In the genomic region with DNA sequence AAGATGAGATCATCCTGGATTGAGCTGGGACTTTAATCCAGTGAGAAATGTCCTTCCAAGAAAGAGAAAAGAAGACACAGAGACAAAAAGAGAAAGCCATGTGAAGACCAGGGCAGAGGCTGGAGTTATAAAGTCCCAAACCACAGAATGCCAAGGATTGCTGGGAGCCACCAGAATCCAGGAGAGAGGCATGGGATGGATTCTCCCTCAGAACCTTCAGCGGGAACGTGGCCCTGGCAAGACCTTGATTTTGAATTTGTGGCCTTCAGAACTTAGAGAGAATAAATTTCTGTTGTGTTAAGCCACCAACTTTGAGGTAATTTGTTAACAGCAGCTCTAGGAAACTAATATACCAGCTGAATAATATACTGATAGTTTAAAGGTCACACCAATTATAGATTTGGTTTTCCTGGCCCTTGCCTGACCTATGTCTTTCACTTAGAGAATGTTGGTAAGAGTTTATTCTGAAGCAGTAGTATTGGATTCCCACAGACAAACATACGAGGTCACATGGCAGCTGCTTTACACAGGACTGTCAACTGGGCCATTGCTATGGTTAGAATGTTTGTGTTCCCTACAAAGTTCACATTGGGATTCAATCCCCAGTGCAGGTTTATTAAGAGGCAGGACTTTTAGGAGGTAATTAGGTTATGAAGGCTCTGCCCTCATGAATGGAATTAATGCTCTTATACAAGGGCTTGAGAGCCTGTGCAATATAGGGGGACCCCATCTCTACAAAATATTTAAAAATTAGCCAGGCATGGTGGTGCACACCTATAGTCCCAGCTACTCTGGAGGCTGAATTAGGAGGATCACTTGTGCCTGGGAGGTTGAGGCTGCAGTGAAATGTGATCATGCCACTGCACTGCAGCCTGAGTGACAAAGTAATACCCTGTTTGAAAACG, we compare ENCODE assay signal across 21 cellular contexts.
DNase-seq lines count a peak whose midpoint lies in the region; ATAC-seq, FAIRE-seq and TF ChIP-seq lines count a peak whose summit lies in the region.
"Had no signal": no experiment of that assay in that cellular context is flagged by ENCODE, and none has a peak within 500 bp of the region (broad histone marks: within the 10 kb centered on the region; RNA-seq: fewer than 3 reads in every experiment).

No MANE protein-coding gene starts in this region.

- ATAC-seq in HepG2 (peak; percentile 90), Right ventricle myocardium inferior (no peak)

- POLR2A ChIA-PET in PC-9 (lab: Charles Lee; ENCODE audit: unreplicated experiment) (no interaction called here), HepG2 (lab: Yijun Ruan, JAX) (interaction anchor here (1.2 to 2.0 kb wide), 6 partner anchors 24 to 79 kb away, joined by 3 to 17 read pairs (median 5); no protein-coding TSS in a partner anchor)

- H2BK12ac ChIP-seq in neuronal stem cell (ENCODE audit: low read length) = no peak overlapping the region
- no peak overlapping the region for H2BK12ac ChIP-seq in trophoblast cell (ENCODE audit: low read length)

- H3K9me2 ChIP-seq in PC-9 (ENCODE audit: insufficient read depth) = no peaks in the 10 kb centered on the region
- H3K9me2 ChIP-seq: SK-N-SH had no signal

- H3K4me2 ChIP-seq in PC-9 (no peak overlapping the region), HepG2 (ENCODE audit: low read depth, low read length) (peak overlapping the region; percentile 14; the same call in 1 of the 2 replicates), neuronal stem cell (ENCODE audit: insufficient read depth, low read length, poor library complexity, severe bottlenecking) (no peak overlapping the region), trophoblast cell (ENCODE audit: low read length) (no peak overlapping the region)
- H3K4me2 ChIP-seq: SK-N-SH had no signal

- no peak overlapping the region for H3K4me3 ChIP-seq in PC-9
- no peak overlapping the region for H3K4me3 ChIP-seq in HepG2 (replicated peaks in 1 of 3; ENCODE audit: insufficient read depth in 1 of 3, low read depth in 2 of 3, low read length in 3 of 3)
- H3K4me3 ChIP-seq in neuronal stem cell (ENCODE audit: low read length in 2 of 2) = no peak overlapping the region
- no peak overlapping the region for H3K4me3 ChIP-seq in trophoblast cell (ENCODE audit: low read depth, low read length)
- H3K4me3 ChIP-seq: GM23248 had no signal

- H3K9ac ChIP-seq in HepG2 (ENCODE audit: insufficient read depth, low read depth, low read length) = peak overlapping the region; percentile 20
- no peak overlapping the region for H3K9ac ChIP-seq in neuronal stem cell (ENCODE audit: low read depth, low read length, poor library complexity)
- no peak overlapping the region for H3K9ac ChIP-seq in trophoblast cell (ENCODE audit: low read length)
- H3K9ac ChIP-seq: GM23248, SK-N-SH had no signal

- intact Hi-C loops in PC-9 (cut with micrococcal nuclease; ENCODE audit: unreplicated experiment) (loop anchor here (2.0 to 5.0 kb wide), 3 partner anchors 99 to 229 kb away; no protein-coding TSS in a partner anchor), HepG2 (cut with micrococcal nuclease; ENCODE audit: unreplicated experiment) (loop anchor here (5.0 kb wide), 1 partner anchor 68 kb away; no protein-coding TSS in a partner anchor), Right ventricle myocardium inferior (cut with DNase I) (no loop called here)

- no peak overlapping the region for H3K23ac ChIP-seq in neuronal stem cell (ENCODE audit: low read depth, low read length, poor library complexity)
- H3K23ac ChIP-seq in trophoblast cell (ENCODE audit: low read length) = no peak overlapping the region

- H3K4me1 ChIP-seq in PC-9 (replicated peaks; ENCODE audit: insufficient read depth) = peaks cover 60% of the 10 kb centered on the region
- peaks cover 70% of the 10 kb centered on the region for H3K4me1 ChIP-seq in HepG2 (ENCODE audit: insufficient read depth, low read length)
- H3K4me1 ChIP-seq in neuronal stem cell (ENCODE audit: control insufficient read depth in 2 of 2, insufficient read depth in 1 of 2, low read depth in 1 of 2, low read length in 2 of 2) = peaks cover 8 to 9% of the 10 kb centered on the region in 2 donors
- H3K4me1 ChIP-seq in trophoblast cell (ENCODE audit: control insufficient read depth in 1 of 2, insufficient read depth in 2 of 2, low read length in 2 of 2) = peaks cover 5 to 7% of the 10 kb centered on the region in 2 experiments

- no peak overlapping the region for H4K12ac ChIP-seq in trophoblast cell (ENCODE audit: low read depth, low read length)

- H2BK5ac ChIP-seq in neuronal stem cell (ENCODE audit: low read length) (no peak overlapping the region), trophoblast cell (ENCODE audit: low read depth, low read length, poor library complexity) (no peak overlapping the region)

- H3K36me3 ChIP-seq in PC-9 (ENCODE audit: low read depth) = no peaks in the 10 kb centered on the region
- H3K36me3 ChIP-seq in HepG2 (replicated peaks in 1 of 2; ENCODE audit: control insufficient read depth in 1 of 2, insufficient read depth in 2 of 2, low read length in 2 of 2) = no peaks in the 10 kb centered on the region
- H3K36me3 ChIP-seq in neuronal stem cell (replicated peaks in 1 of 2; ENCODE audit: control insufficient read depth in 2 of 2, insufficient read depth in 2 of 2, low read length in 2 of 2) = no peaks in the 10 kb centered on the region
- H3K36me3 ChIP-seq in trophoblast cell (ENCODE audit: control insufficient read depth in 1 of 2, insufficient read depth in 2 of 2, low read length in 2 of 2) = no peaks in the 10 kb centered on the region

- DNase-seq in DMS53 (lab: John Stamatoyannopoulos, UW) = peak; percentile 37
- DNase-seq in DMS53 treated with DMSO at 0.1 percent for 48 hours (lab: John Stamatoyannopoulos, UW; ENCODE audit: unreplicated experiment) = no peak
- no peak for DNase-seq in PC-9
- DNase-seq in HepG2 (ENCODE audit: low spot score) = peak; percentile 83
- no peak for DNase-seq in neuronal stem cell (ENCODE audit: low spot score)
- no peak for DNase-seq in NCI-H748 (lab: John Stamatoyannopoulos, UW; ENCODE audit: unreplicated experiment)
- no peak for DNase-seq in Right ventricle myocardium inferior (ENCODE audit: missing footprints)
- no peak for DNase-seq in trophoblast cell
- DNase-seq: AML-193; DND-41; GM23248; KBM-7; NCI-H1436; NCI-H1930; NCI-H446; NCI-H526 treated with DMSO at 0.1 percent for 48 hours; NK-92 treated with Interleukin-12 subunit alpha and Interleukin-12 subunit beta, amount 100 ng/mL, for 24 hours; Right ventricle myocardium superior; SK-N-SH had no signal

- H2AFZ ChIP-seq in PC-9 (no peak overlapping the region), HepG2 (ENCODE audit: low read length) (no peak overlapping the region), neuronal stem cell (ENCODE audit: low read length) (no peak overlapping the region), trophoblast cell (ENCODE audit: insufficient read depth, low read length, poor library complexity) (no peak overlapping the region)
- H2AFZ ChIP-seq: GM23248 had no signal

- BruUV-seq in PC-9 (replicated peaks; lab: Mats Ljungman, UMichigan) (no TSS peak), HepG2 (replicated peaks; lab: Mats Ljungman, UMichigan) (no TSS peak)

- H4K20me1 ChIP-seq in PC-9 (ENCODE audit: insufficient read depth) (no peaks in the 10 kb centered on the region; the same call in 1 of the 2 replicates), HepG2 (ENCODE audit: insufficient read depth, low read length) (no peaks in the 10 kb centered on the region)

- TF ChIP-seq RAD21 in HepG2 (CRISPR knock-in tag; IDR thresholded peaks at IDR 0.05) = no peak

- no peak overlapping the region for H2BK120ac ChIP-seq in neuronal stem cell (ENCODE audit: low read depth, low read length)
- H2BK120ac ChIP-seq in trophoblast cell (ENCODE audit: insufficient read depth, low read length, poor library complexity) = no peak overlapping the region

- in situ Hi-C loops in HepG2 (cut with HindIII; ENCODE audit: extremely low pct_ligation_motif_present, low pct_unique_long_range_greater_than_20kb) = no loop called here

- no peaks in the 10 kb centered on the region for H3K79me1 ChIP-seq in neuronal stem cell (ENCODE audit: low read depth, low read length)
- H3K79me1 ChIP-seq in trophoblast cell (ENCODE audit: low read length) = peaks cover under 1% of the 10 kb centered on the region

- H3K27me3 ChIP-seq in PC-9 (ENCODE audit: insufficient read depth, low read depth) (no peaks in the 10 kb centered on the region), HepG2 (ENCODE audit: control insufficient read depth in 1 of 2, insufficient read depth in 2 of 2, low read length in 2 of 2) (no peaks in the 10 kb centered on the region), neuronal stem cell (ENCODE audit: control insufficient read depth in 3 of 3, insufficient read depth in 3 of 3, low read depth in 1 of 3, low read length in 3 of 3) (no peaks in the 10 kb centered on the region), trophoblast cell (ENCODE audit: insufficient read depth, low read length) (no peaks in the 10 kb centered on the region)

- H4K91ac ChIP-seq in neuronal stem cell (ENCODE audit: low read depth, low read length, poor library complexity) (no peak overlapping the region), trophoblast cell (ENCODE audit: low read depth, low read length) (no peak overlapping the region)

- H4K8ac ChIP-seq in neuronal stem cell (ENCODE audit: low read depth, low read length) = no peak overlapping the region
- no peak overlapping the region for H4K8ac ChIP-seq in trophoblast cell (ENCODE audit: low read depth, low read length)

- no peak for TF ChIP-seq POLR2A in HepG2 (IDR thresholded peaks at IDR 0.05; ENCODE audit: insufficient read depth in 1 of 2, low read depth in 2 of 2, low read length in 2 of 2)

- H3F3A ChIP-seq in PC-9 (ENCODE audit: insufficient read depth, low read depth) = peaks cover 46% of the 10 kb centered on the region

- TF ChIP-seq CTCF in PC-9 (conservative IDR thresholded peaks at IDR 0.05) (no peak), HepG2 (CRISPR knock-in tag; IDR thresholded peaks at IDR 0.05) (no peak)

- H3K27ac ChIP-seq in PC-9 = 0 out of 2 replicates have a peak overlapping the region, but pooled peaks have one; percentile 18
- H3K27ac ChIP-seq in HepG2 (ENCODE audit: extremely low read length, insufficient read depth, low read length) = peak overlapping the region; percentile 71
- H3K27ac ChIP-seq in neuronal stem cell (replicated peaks; ENCODE audit: low read length) = no peak overlapping the region
- H3K27ac ChIP-seq in trophoblast cell (ENCODE audit: low read depth, low read length) = no peak overlapping the region
- H3K27ac ChIP-seq: GM23248 had no signal

- H3K79me2 ChIP-seq in PC-9 (ENCODE audit: low read depth) = no peaks in the 10 kb centered on the region
- no peaks in the 10 kb centered on the region for H3K79me2 ChIP-seq in HepG2 (ENCODE audit: insufficient read depth, low read length)
- no peaks in the 10 kb centered on the region for H3K79me2 ChIP-seq in trophoblast cell (ENCODE audit: control insufficient read depth, insufficient read depth, low read length, poor library complexity)

- H3K14ac ChIP-seq in neuronal stem cell (ENCODE audit: low read length) = peak overlapping the region; percentile 8
- H3K14ac ChIP-seq in trophoblast cell (ENCODE audit: low read length) = no peak overlapping the region

- CTCF ChIA-PET in PC-9 (lab: Charles Lee) (interaction anchor here (0.6 kb wide), 1 partner anchor 38 kb away, joined by 3 read pairs; no protein-coding TSS in a partner anchor), HepG2 (lab: Yijun Ruan, JAX; ENCODE audit: low intra/inter-chr PET ratio, low total read pairs) (no interaction called here)

- peak; percentile 62 for FAIRE-seq in HepG2 (lab: Jason Lieb, UNC)
- FAIRE-seq: G401.6, RCC 7860 had no signal

- H2AK5ac ChIP-seq in neuronal stem cell (ENCODE audit: low read depth, low read length) = no peak overlapping the region
- no peak overlapping the region for H2AK5ac ChIP-seq in trophoblast cell (ENCODE audit: low read length)

- no peak overlapping the region for H2BK15ac ChIP-seq in neuronal stem cell (ENCODE audit: low read length)

- H3K9me3 ChIP-seq in PC-9 (ENCODE audit: insufficient read depth, low read depth) = peaks cover 6% of the 10 kb centered on the region; the same call in 1 of the 2 replicates
- H3K9me3 ChIP-seq in HepG2 (ENCODE audit: low read length) = peaks cover 9% of the 10 kb centered on the region; the same call in 1 of the 2 replicates
- H3K9me3 ChIP-seq in neuronal stem cell (replicated peaks in 1 of 2; ENCODE audit: control insufficient read depth in 2 of 2, insufficient read depth in 1 of 2, low read depth in 1 of 2, low read length in 2 of 2) = peaks cover 3 to 6% of the 10 kb centered on the region in 2 donors
- H3K9me3 ChIP-seq in trophoblast cell (ENCODE audit: insufficient read depth, low read depth, low read length) = no peaks in the 10 kb centered on the region
- H3K9me3 ChIP-seq: SK-N-SH had no signal

- WGBS in HepG2 (ENCODE audit: low lambda C conversion rate) = 28% methylated on average over 4 of the region's 4 CpGs
- no CpG with 5 or more reads among the region's 4 CpGs for whole genome bisulfite sequencing in neuronal stem cell (ENCODE audit: extremely low coverage in 2 of 2, insufficient read length in 2 of 2, insufficient replicate concordance in 1 of 2), 2 donors
- no CpG with 5 or more reads among the region's 4 CpGs for WGBS in trophoblast cell (ENCODE audit: extremely low coverage, insufficient coverage, insufficient read length)

- TF ChIP-seq EP300 in HepG2 (IDR thresholded peaks at IDR 0.05; ENCODE audit: low read depth in 2 of 2, low read length in 2 of 2) (peak in 1 of 2 experiments; percentile 43; a peak in 2 of 4 replicates), HepG2 (CRISPR knock-in tag; IDR thresholded peaks at IDR 0.05; ENCODE audit: borderline replicate concordance) (no peak)

- H3K4ac ChIP-seq in neuronal stem cell (ENCODE audit: low read length) = no peak overlapping the region
- H3K4ac ChIP-seq in trophoblast cell (ENCODE audit: low read depth, low read length) = no peak overlapping the region

- H3K18ac ChIP-seq in neuronal stem cell (ENCODE audit: low read length) (no peak overlapping the region), trophoblast cell (ENCODE audit: low read length) (no peak overlapping the region)

Comparison
In these comparisons a context has a peak if more than half of its experiments do, and no peak if none do; other contexts are left out.
1. DNase-seq: peak in DMS53 (single experiment) and HepG2 (single experiment); none in DMS53 treated with DMSO at 0.1 percent for 48 hours (single experiment), PC-9 (0 of 2), neuronal stem cell (single experiment), NCI-H748 (single experiment), Right ventricle myocardium inferior (single experiment) and trophoblast cell (0 of 2).
2. H3K27ac ChIP-seq: peak in PC-9 (single experiment) and HepG2 (single experiment); none in neuronal stem cell (single experiment) and trophoblast cell (single experiment).